ENCODE assay signal across 17 cellular contexts in the genomic region with DNA sequence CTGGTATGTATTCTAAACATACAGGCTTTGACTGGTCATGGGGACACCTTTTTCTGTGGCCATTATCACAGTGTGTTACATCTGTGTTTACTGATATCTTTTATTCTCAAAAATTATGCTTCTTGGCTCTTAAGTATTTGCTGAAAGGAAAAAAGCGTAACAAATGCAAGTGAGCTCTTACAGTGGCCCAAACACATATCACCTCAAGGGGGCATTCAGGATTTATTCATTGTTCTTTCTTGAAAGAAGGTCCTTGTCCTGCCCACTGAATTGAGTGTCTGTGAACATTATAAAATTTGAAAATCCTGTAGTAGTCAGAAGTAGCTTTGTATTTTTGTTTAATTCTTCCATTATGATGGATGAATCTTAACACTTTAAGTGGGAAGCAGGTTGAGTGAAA. TPM values are rescaled to one million over a fixed set of nuclear protein-coding genes. Genes with fewer than 3 reads are reported as not detected.
DNase-seq lines count a peak whose midpoint lies in the region; ATAC-seq and TF ChIP-seq lines count a peak whose summit lies in the region.
"Had no signal": no experiment of that assay in that cellular context is flagged by ENCODE, and none has a peak within 500 bp of the region (broad histone marks: within the 10 kb centered on the region; RNA-seq: fewer than 3 reads in every experiment).

No MANE protein-coding gene starts in this region.

- in situ Hi-C loops in astrocyte of the spinal cord (cut with HindIII; ENCODE audit: low sequenced_read_pairs), result no loop called here

- H3K4me1 Mint-ChIP-seq in nephron progenitor cell, result no peaks in the 10 kb centered on the region
- H3K4me1 Mint-ChIP-seq: CD8-positive, alpha-beta memory T cell had no signal

- H3K27ac ChIP-seq in Peyer's patch, result no peak overlapping the region
- H3K27ac ChIP-seq: 22Rv1 had no signal

- H3K36me3 Mint-ChIP-seq in nephron progenitor cell (ENCODE audit: low read depth), result no peaks in the 10 kb centered on the region
- H3K36me3 Mint-ChIP-seq: activated naive CD4-positive, alpha-beta T cell treated with anti-CD3 and anti-CD28 coated beads, Interleukin-2, amount 50 U/mL, for 72 hours; CD8-positive, alpha-beta memory T cell; natural killer cell treated with Interleukin-12 subunit alpha and Interleukin-12 subunit beta and Interleukin-15 and Interleukin-18, amount 100 ng/mL, for 72 hours had no signal

- no peaks in the 10 kb centered on the region for H3K9me3 ChIP-seq in Peyer's patch

- no peak for TF ChIP-seq POLR2A in Peyer's patch (IDR thresholded peaks at IDR 0.05)

- H3K27me3 ChIP-seq in Peyer's patch, result no peaks in the 10 kb centered on the region

- peak; percentile 25 for DNase-seq in DMS 273 (lab: John Stamatoyannopoulos, UW; ENCODE audit: unreplicated experiment)
- no peak for DNase-seq in DMS 273 treated with DMSO at 0.1 percent for 48 hours (lab: John Stamatoyannopoulos, UW)
- peak; percentile 3 to 38 for DNase-seq in NCI-H187 (lab: John Stamatoyannopoulos, UW)
- peak; percentile 18 for DNase-seq in astrocyte of the spinal cord (ENCODE audit: low read depth, low spot score)
- DNase-seq in nephron progenitor cell, result no peak
- no peak for DNase-seq in LoVo (ENCODE audit: low spot score)
- no peak for DNase-seq in Peyer's patch
- DNase-seq: CD8-positive, alpha-beta memory T cell; cerebellar nuclear complex; erythroblast; hypothalamus; MV-4-11; NK-92 treated with Interleukin-12 subunit alpha and Interleukin-12 subunit beta, amount 100 ng/mL, for 24 hours had no signal

- no peak overlapping the region for H3K4me3 Mint-ChIP-seq in nephron progenitor cell
- H3K4me3 Mint-ChIP-seq: CD8-positive, alpha-beta memory T cell; natural killer cell treated with Interleukin-12 subunit alpha and Interleukin-12 subunit beta and Interleukin-15 and Interleukin-18, amount 100 ng/mL, for 72 hours had no signal

- H3K4me3 ChIP-seq in astrocyte of the spinal cord (ENCODE audit: low read depth, low read length), result no peak overlapping the region
- H3K4me3 ChIP-seq in Peyer's patch, result no peak overlapping the region

- no peaks in the 10 kb centered on the region for H3K36me3 ChIP-seq in Peyer's patch

- no peak overlapping the region for H3K27ac Mint-ChIP-seq in nephron progenitor cell
- H3K27ac Mint-ChIP-seq: activated naive CD4-positive, alpha-beta T cell treated with anti-CD3 and anti-CD28 coated beads, Interleukin-2, amount 50 U/mL, for 72 hours; CD8-positive, alpha-beta memory T cell; natural killer cell treated with Interleukin-12 subunit alpha and Interleukin-12 subunit beta and Interleukin-15 and Interleukin-18, amount 100 ng/mL, for 72 hours had no signal

- H3K27me3 Mint-ChIP-seq in nephron progenitor cell (ENCODE audit: low read depth, poor library complexity), result peaks cover 3% of the 10 kb centered on the region
- H3K27me3 Mint-ChIP-seq: CD8-positive, alpha-beta memory T cell; natural killer cell treated with Interleukin-12 subunit alpha and Interleukin-12 subunit beta and Interleukin-15 and Interleukin-18, amount 100 ng/mL, for 72 hours had no signal

- TF ChIP-seq CTCF in astrocyte of the spinal cord (IDR thresholded peaks at IDR 0.05; ENCODE audit: low read depth, low read length), result peak; percentile 33
- peak; percentile 2 for TF ChIP-seq CTCF in nephron progenitor cell (IDR thresholded peaks at IDR 0.05)
- TF ChIP-seq CTCF in Peyer's patch (IDR thresholded peaks at IDR 0.05), result no peak

- H3K9me3 Mint-ChIP-seq in nephron progenitor cell, result no peaks in the 10 kb centered on the region
- H3K9me3 Mint-ChIP-seq: activated naive CD4-positive, alpha-beta T cell treated with anti-CD3 and anti-CD28 coated beads, Interleukin-2, amount 50 U/mL, for 72 hours had no signal

- no peak for ATAC-seq in HG03520 (IDR thresholded peaks at IDR 0.05; ENCODE audit: unreplicated experiment)
- ATAC-seq: activated naive CD4-positive, alpha-beta T cell treated with anti-CD3 and anti-CD28 coated beads, Interleukin-2, amount 50 U/mL, for 72 hours; natural killer cell treated with Interleukin-12 subunit alpha and Interleukin-12 subunit beta and Interleukin-15 and Interleukin-18, amount 100 ng/mL, for 72 hours had no signal

- H3K4me1 ChIP-seq in Peyer's patch, result no peaks in the 10 kb centered on the region

RNA-seq across cellular contexts. Expression of gene B3GALT1, which starts 50.0 kb away (rescaled TPM):
- under 1 TPM in 2 of 4 donors, not detected in 2; 0.13 to 0.28 TPM for total RNA-seq in Peyer's patch

Comparison
In these comparisons a context has a peak if more than half of its experiments do, and no peak if none do; other contexts are left out.
1. DNase-seq: peak in DMS 273 (single experiment), NCI-H187 (2 of 2) and astrocyte of the spinal cord (single experiment); none in DMS 273 treated with DMSO at 0.1 percent for 48 hours (single experiment), nephron progenitor cell (single experiment), LoVo (single experiment) and Peyer's patch (0 of 3).
2. CTCF ChIP-seq: peak in astrocyte of the spinal cord (single experiment) and nephron progenitor cell (single experiment); none in Peyer's patch (0 of 6).